ENCODE assay signal across 14 cellular contexts in genomic region chr17:77771998-77772397, GRCh38.
DNase-seq lines count a peak whose midpoint lies in the region; ATAC-seq and TF ChIP-seq lines count a peak whose summit lies in the region.
"Had no signal": no experiment of that assay in that cellular context is flagged by ENCODE, and none has a peak within 500 bp of the region (broad histone marks: within the 10 kb centered on the region; RNA-seq: fewer than 3 reads in every experiment).

No MANE protein-coding gene starts in this region.

- no peak for TF ChIP-seq CTCF in HCT116 (IDR thresholded peaks at IDR 0.05 in 2 of 3, conservative IDR thresholded peaks at IDR 0.05 in 1 of 3; ENCODE audit: borderline replicate concordance in 1 of 3, insufficient read depth in 1 of 3, low read depth in 2 of 3, low read length in 2 of 3)

- no peak overlapping the region for H3K4me2 ChIP-seq in HCT116 (ENCODE audit: low read length)
- H3K4me2 ChIP-seq: A549 had no signal

- no peaks in the 10 kb centered on the region; the same call in 1 of the 2 replicates for H3K27me3 ChIP-seq in HCT116 (ENCODE audit: insufficient read depth, low read length)

- no peak overlapping the region for H3K9ac ChIP-seq in HCT116 (ENCODE audit: low read length)

- H3K27ac ChIP-seq in HCT116 (ENCODE audit: low read depth, low read length) = no peak overlapping the region
- H3K27ac ChIP-seq: HL-60 had no signal

- POLR2A ChIA-PET in HCT116 (lab: Charles Lee) = no interaction called here

- RAD21 ChIA-PET in HCT116 (lab: Charles Lee; ENCODE audit: low non-redundant PET in 1 of 2, low total read pairs in 2 of 2, uncharacterized antibody in 2 of 2, unreplicated experiment in 2 of 2) = no interaction called here

- no peaks in the 10 kb centered on the region for H3K36me3 ChIP-seq in HCT116 (ENCODE audit: control insufficient read depth in 1 of 2, insufficient read depth in 2 of 2, low read length in 2 of 2)

- no peaks in the 10 kb centered on the region for H4K20me1 ChIP-seq in HCT116 (ENCODE audit: insufficient read depth)

- no peak overlapping the region for H3K4me3 ChIP-seq in HCT116 (replicated peaks in 1 of 2; ENCODE audit: low read depth in 1 of 2, low read length in 2 of 2)
- H3K4me3 ChIP-seq: A549 had no signal

- H3K4me1 ChIP-seq in HCT116 (ENCODE audit: control insufficient read depth in 1 of 2, insufficient read depth in 2 of 2, low read length in 2 of 2) = peaks cover 0 to 19% of the 10 kb centered on the region in 2 experiments; a peak in 2 of 4 replicates
- H3K4me1 ChIP-seq: A549 had no signal

- TF ChIP-seq POLR2A in HCT116 (IDR thresholded peaks at IDR 0.05; ENCODE audit: borderline replicate concordance, extremely low read depth, insufficient read depth, insufficient read length) = no peak

- intact Hi-C loops in HCT116 (cut with micrococcal nuclease) (loop anchor here (1.0 to 5.0 kb wide), 3 partner anchors 185 to 242 kb away; partner anchors contain the start of gene TNRC6C), cardiac septum (cut with DNase I) (loop anchor here (2.0 to 5.0 kb wide), 4 partner anchors 45 to 243 kb away; no protein-coding TSS in a partner anchor)

- no peaks in the 10 kb centered on the region for H3K9me3 Mint-ChIP-seq in activated T-cell treated with anti-CD3 and anti-CD28 coated beads, Interleukin-2, amount 50 U/mL, for 4 hours
- H3K9me3 Mint-ChIP-seq in activated T-cell treated with anti-CD3 and anti-CD28 coated beads, Interleukin-2, amount 50 U/mL, for 24 hours = no peaks in the 10 kb centered on the region
- H3K9me3 Mint-ChIP-seq in stimulated activated effector memory CD8-positive, alpha-beta T cell treated with anti-CD3 and anti-CD28 coated beads, Interleukin-12 subunit alpha, Interleukin-12 subunit beta, amount 100 ng/mL, for 72 hours = no peaks in the 10 kb centered on the region
- H3K9me3 Mint-ChIP-seq: CD14-positive monocyte had no signal

- peak overlapping the region; percentile 19 for H3K4me3 Mint-ChIP-seq in activated T-cell treated with anti-CD3 and anti-CD28 coated beads, Interleukin-2, amount 50 U/mL, for 4 hours
- no peak overlapping the region for H3K4me3 Mint-ChIP-seq in activated T-cell treated with anti-CD3 and anti-CD28 coated beads, Interleukin-2, amount 50 U/mL, for 24 hours
- no peak overlapping the region for H3K4me3 Mint-ChIP-seq in stimulated activated effector memory CD8-positive, alpha-beta T cell treated with anti-CD3 and anti-CD28 coated beads, Interleukin-12 subunit alpha, Interleukin-12 subunit beta, amount 100 ng/mL, for 72 hours
- H3K4me3 Mint-ChIP-seq: CD14-positive monocyte had no signal

- no peak for TF ChIP-seq RAD21 in HCT116 (IDR thresholded peaks at IDR 0.05; ENCODE audit: low read depth)

- CTCF ChIA-PET in HCT116 (lab: Charles Lee) = interaction anchor here (1.4 kb wide), 1 partner anchor 242 kb away, joined by 8 read pairs; no protein-coding TSS in a partner anchor

- no peaks in the 10 kb centered on the region for H3K79me2 ChIP-seq in HCT116 (ENCODE audit: insufficient read depth, low read length)

- no peaks in the 10 kb centered on the region for H3K9me2 ChIP-seq in HCT116 (ENCODE audit: insufficient read depth)

- ATAC-seq in activated T-cell treated with anti-CD3 and anti-CD28 coated beads, Interleukin-2, amount 50 U/mL, for 4 hours = no peak
- peak; percentile 2; the same call in 1 of the 2 replicates for ATAC-seq in HCT116
- ATAC-seq in stimulated activated effector memory CD8-positive, alpha-beta T cell treated with anti-CD3 and anti-CD28 coated beads, Interleukin-12 subunit alpha, Interleukin-12 subunit beta, amount 100 ng/mL, for 72 hours = no peak

- H3K36me3 Mint-ChIP-seq in activated T-cell treated with anti-CD3 and anti-CD28 coated beads, Interleukin-2, amount 50 U/mL, for 4 hours (ENCODE audit: insufficient read depth) = no peaks in the 10 kb centered on the region
- no peaks in the 10 kb centered on the region for H3K36me3 Mint-ChIP-seq in activated T-cell treated with anti-CD3 and anti-CD28 coated beads, Interleukin-2, amount 50 U/mL, for 24 hours (ENCODE audit: low read depth)
- H3K36me3 Mint-ChIP-seq in stimulated activated effector memory CD8-positive, alpha-beta T cell treated with anti-CD3 and anti-CD28 coated beads, Interleukin-12 subunit alpha, Interleukin-12 subunit beta, amount 100 ng/mL, for 72 hours = peaks cover 6% of the 10 kb centered on the region
- H3K36me3 Mint-ChIP-seq: CD14-positive monocyte had no signal

- H3K27me3 Mint-ChIP-seq in activated T-cell treated with anti-CD3 and anti-CD28 coated beads, Interleukin-2, amount 50 U/mL, for 4 hours (ENCODE audit: low read depth) = no peaks in the 10 kb centered on the region
- no peaks in the 10 kb centered on the region for H3K27me3 Mint-ChIP-seq in activated T-cell treated with anti-CD3 and anti-CD28 coated beads, Interleukin-2, amount 50 U/mL, for 24 hours

- no peak overlapping the region for H2AFZ ChIP-seq in HCT116 (ENCODE audit: low read depth, low read length, poor library complexity, severe bottlenecking)

- no TSS peak for BruUV-seq in HCT116 (replicated peaks; lab: Mats Ljungman, UMichigan)

- no peak for DNase-seq in activated T-cell treated with anti-CD3 and anti-CD28 coated beads, Interleukin-2, amount 50 U/mL, for 4 hours
- no peak for DNase-seq in activated T-cell treated with anti-CD3 and anti-CD28 coated beads, Interleukin-2, amount 50 U/mL, for 24 hours
- no peak for DNase-seq in HCT116 (ENCODE audit: low read depth, low spot score)
- peak; percentile 56 for DNase-seq in ecto neural progenitor cell (ENCODE audit: low spot score)
- no peak for DNase-seq in stimulated activated effector memory CD8-positive, alpha-beta T cell treated with anti-CD3 and anti-CD28 coated beads, Interleukin-12 subunit alpha, Interleukin-12 subunit beta, amount 100 ng/mL, for 72 hours (ENCODE audit: low spot score in 2 of 2)
- DNase-seq in GDM1 (lab: John Stamatoyannopoulos, UW) = no peak
- no peak for DNase-seq in cardiac septum (ENCODE audit: low spot score)
- DNase-seq: NCI-H1417 treated with DMSO at 0.1 percent for 48 hours, NCI-H1930, NCI-H2171, SIG-M5 had no signal

- no peaks in the 10 kb centered on the region for H3K9me3 ChIP-seq in HCT116 (ENCODE audit: control insufficient read depth in 1 of 2, insufficient read depth in 1 of 2, low read depth in 1 of 2, low read length in 2 of 2)
- H3K9me3 ChIP-seq: A549 had no signal

- no peak overlapping the region for H3K27ac Mint-ChIP-seq in activated T-cell treated with anti-CD3 and anti-CD28 coated beads, Interleukin-2, amount 50 U/mL, for 24 hours
- peak overlapping the region; percentile 37 for H3K27ac Mint-ChIP-seq in stimulated activated effector memory CD8-positive, alpha-beta T cell treated with anti-CD3 and anti-CD28 coated beads, Interleukin-12 subunit alpha, Interleukin-12 subunit beta, amount 100 ng/mL, for 72 hours
- H3K27ac Mint-ChIP-seq: CD14-positive monocyte had no signal

- H3K4me1 Mint-ChIP-seq in activated T-cell treated with anti-CD3 and anti-CD28 coated beads, Interleukin-2, amount 50 U/mL, for 4 hours (ENCODE audit: low read depth) = peaks cover 13% of the 10 kb centered on the region
- peaks cover 12% of the 10 kb centered on the region for H3K4me1 Mint-ChIP-seq in activated T-cell treated with anti-CD3 and anti-CD28 coated beads, Interleukin-2, amount 50 U/mL, for 24 hours (ENCODE audit: low read depth)
- peaks cover 21% of the 10 kb centered on the region for H3K4me1 Mint-ChIP-seq in stimulated activated effector memory CD8-positive, alpha-beta T cell treated with anti-CD3 and anti-CD28 coated beads, Interleukin-12 subunit alpha, Interleukin-12 subunit beta, amount 100 ng/mL, for 72 hours

TF ChIP-seq in HCT116, 20 proteins besides CTCF, POLR2A, EP300 and RAD21 (continues in another document):
- no peak for TF ChIP-seq SP1 (IDR thresholded peaks at IDR 0.05; ENCODE audit: low read depth)
- no peak for TF ChIP-seq EZH2 (IDR thresholded peaks at IDR 0.05)
- TF ChIP-seq JUND (IDR thresholded peaks at IDR 0.05) = no peak
- TF ChIP-seq SIN3A (IDR thresholded peaks at IDR 0.05; ENCODE audit: low read depth) = no peak
- no peak for TF ChIP-seq YY1 (IDR thresholded peaks at IDR 0.05; ENCODE audit: extremely low read depth, insufficient replicate concordance, low read depth, low read length)
- TF ChIP-seq ZBTB33 (IDR thresholded peaks at IDR 0.05; ENCODE audit: extremely low read depth, insufficient replicate concordance, low read length) = no peak
- no peak for TF ChIP-seq POLR2AphosphoS5 (IDR thresholded peaks at IDR 0.05; ENCODE audit: low read depth, low read length)
